Comparison of ENCODE assay signal across 9 cellular contexts in the genomic region with DNA sequence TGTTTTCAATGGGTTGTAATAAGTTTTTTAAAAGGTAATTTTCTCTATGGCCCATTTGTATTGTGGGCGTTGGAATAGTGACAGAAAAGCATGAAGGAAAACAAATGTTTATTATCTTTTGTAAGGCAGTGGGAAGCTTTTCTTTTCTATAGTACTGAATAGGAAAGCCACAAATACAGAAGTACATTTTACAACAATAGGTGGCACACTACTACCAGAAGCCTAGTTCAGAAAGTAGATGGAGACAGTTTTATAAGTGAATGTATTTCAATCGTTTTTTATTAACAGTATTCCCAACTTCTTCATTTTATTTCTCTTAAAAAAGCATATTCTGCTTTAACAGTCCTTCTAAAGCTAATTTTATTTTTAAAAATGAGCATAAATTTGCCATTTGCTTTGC.
DNase-seq lines count a peak whose midpoint lies in the region; ATAC-seq and TF ChIP-seq lines count a peak whose summit lies in the region.
"Had no signal": no experiment of that assay in that cellular context is flagged by ENCODE, and none has a peak within 500 bp of the region (broad histone marks: within the 10 kb centered on the region; RNA-seq: fewer than 3 reads in every experiment).

No MANE protein-coding gene starts in this region.

- peak; percentile 54 for TF ChIP-seq CTCF in C4-2B (conservative IDR thresholded peaks at IDR 0.05)
- peak; percentile 70 for TF ChIP-seq CTCF in LNCAP (IDR thresholded peaks at IDR 0.05)
- TF ChIP-seq CTCF in ascending aorta (IDR thresholded peaks at IDR 0.05): peak in 2 of 3 experiments; percentile 21 to 60
- TF ChIP-seq CTCF in left lung (IDR thresholded peaks at IDR 0.05): peak in 1 of 2 donors; percentile 33

- intact Hi-C loops in ascending aorta (cut with DNase I) (no loop called here), left lung (cut with DNase I) (loop anchor here in 1 of 2 donors (5.0 to 10.0 kb wide), 2 partner anchors 293 to 329 kb away; a partner anchor contains a TSS)

- H3K27ac ChIP-seq in C4-2B (no peak overlapping the region), ascending aorta (no peak overlapping the region), left lung (no peak overlapping the region)

- ATAC-seq in left lung (peak; percentile 77), esophagus mucosa (no peak), GM21786 (IDR thresholded peaks at IDR 0.05; ENCODE audit: unreplicated experiment) (no peak)

- H3K36me3 ChIP-seq in ascending aorta (no peaks in the 10 kb centered on the region), left lung (no peaks in the 10 kb centered on the region)

- no peaks in the 10 kb centered on the region for H3K9me3 ChIP-seq in ascending aorta
- no peaks in the 10 kb centered on the region for H3K9me3 ChIP-seq in left lung

- DNase-seq in ascending aorta (ENCODE audit: low spot score in 2 of 2) (no peak), left lung (no peak), DMS79 (lab: John Stamatoyannopoulos, UW) (no peak)
- DNase-seq in NK-92 treated with Interleukin-12 subunit alpha and Interleukin-12 subunit beta, amount 100 ng/mL, for 24 hours (lab: John Stamatoyannopoulos, UW): no peak
- DNase-seq: amygdala had no signal

- H3K27me3 ChIP-seq in ascending aorta: no peaks in the 10 kb centered on the region
- H3K27me3 ChIP-seq in left lung: no peaks in the 10 kb centered on the region

- H3K4me3 ChIP-seq in ascending aorta: no peak overlapping the region
- H3K4me3 ChIP-seq in left lung: no peak overlapping the region

- H3K4me1 ChIP-seq in ascending aorta (peaks cover 0 to 29% of the 10 kb centered on the region in 2 donors), left lung (peaks cover 0 to 12% of the 10 kb centered on the region in 2 donors)
